In genomic region chr9:38563911-38564310, GRCh38 we compare ENCODE assay signal across 1 cellular context. TPM values are rescaled to one million over a fixed set of nuclear protein-coding genes. Genes with fewer than 3 reads are reported as not detected.
"Had no signal": no experiment of that assay in that cellular context is flagged by ENCODE, and none has a peak within 500 bp of the region (broad histone marks: within the 10 kb centered on the region; RNA-seq: fewer than 3 reads in every experiment).

No MANE protein-coding gene starts in this region.

RNA-seq across cellular contexts. Expression of gene ANKRD18A, which starts 56.5 kb away (rescaled TPM):
- total RNA-seq: activated B cell treated with CpG ODN at 0.5 μM for 24 hours had no signal
